Comparison of ENCODE assay signal across 11 cellular contexts in genomic region chr1:233599542-233600073, GRCh38. TPM values are rescaled to one million over a fixed set of nuclear protein-coding genes. Genes with fewer than 3 reads are reported as not detected.
DNase-seq lines count a peak whose midpoint lies in the region; ATAC-seq and TF ChIP-seq lines count a peak whose summit lies in the region.
"Had no signal": no experiment of that assay in that cellular context is flagged by ENCODE, and none has a peak within 500 bp of the region (broad histone marks: within the 10 kb centered on the region; RNA-seq: fewer than 3 reads in every experiment).

No MANE protein-coding gene starts in this region.

- H3K4me1 ChIP-seq in esophagus muscularis mucosa: no peaks in the 10 kb centered on the region
- H3K4me1 ChIP-seq: BE2C had no signal

- peak; percentile 50 for ATAC-seq in HG02798 (IDR thresholded peaks at IDR 0.05; ENCODE audit: poor library complexity, unreplicated experiment)
- ATAC-seq in HG03565 (IDR thresholded peaks at IDR 0.05; ENCODE audit: unreplicated experiment): peak; percentile 33
- no peak for ATAC-seq in GM21423 (IDR thresholded peaks at IDR 0.05; ENCODE audit: unreplicated experiment)

- peaks cover 0 to 13% (median 7%) of the 10 kb centered on the region in 4 donors for H3K9me3 ChIP-seq in esophagus muscularis mucosa
- H3K9me3 ChIP-seq: BE2C had no signal

- intact Hi-C loops in esophagus muscularis mucosa (cut with DNase I): no loop called here

- peak; percentile 46 for TF ChIP-seq POLR2A in GM19193 (IDR thresholded peaks at IDR 0.05; ENCODE audit: extremely low read depth, insufficient read depth, insufficient read length)
- TF ChIP-seq POLR2A in esophagus muscularis mucosa (IDR thresholded peaks at IDR 0.05; ENCODE audit: low read depth): no peak

- 81% methylated on average over 5 of the region's 5 CpGs for WGBS in esophagus muscularis mucosa

- no peaks in the 10 kb centered on the region for H3K27me3 ChIP-seq in esophagus muscularis mucosa
- H3K27me3 ChIP-seq: BE2C had no signal

- TF ChIP-seq CTCF in GM12875 (IDR thresholded peaks at IDR 0.05; ENCODE audit: borderline replicate concordance, insufficient read depth, low read depth, low read length) (no peak), esophagus muscularis mucosa (IDR thresholded peaks at IDR 0.05) (no peak)

- no peak for DNase-seq in NCI-H446 treated with DMSO at 0.1 percent for 48 hours (lab: John Stamatoyannopoulos, UW)
- DNase-seq in activated CD4-positive, alpha-beta T cell treated with anti-CD3 and anti-CD28 coated beads for 1 hour: no peak
- no peak for DNase-seq in esophagus muscularis mucosa (ENCODE audit: extremely low spot score)
- DNase-seq: BE2C, NCI-H146, retina had no signal

- H3K36me3 ChIP-seq in esophagus muscularis mucosa: no peaks in the 10 kb centered on the region
- H3K36me3 ChIP-seq: BE2C had no signal

- H3K4me3 ChIP-seq in GM12875 (ENCODE audit: low read depth, low read length) (peak overlapping the region; percentile 23), esophagus muscularis mucosa (no peak overlapping the region)

- no peak overlapping the region for H3K27ac ChIP-seq in esophagus muscularis mucosa (replicated peaks in 1 of 4)

- no peak for TF ChIP-seq EP300 in esophagus muscularis mucosa (IDR thresholded peaks at IDR 0.05)

RNA-seq across cellular contexts. Expression of gene KCNK1, which starts 14.3 kb away (rescaled TPM):
- total RNA-seq in esophagus muscularis mucosa: 1 to 10 TPM; 1.2 to 2.8 (median 1.7) TPM
